8 cellular contexts compared by ENCODE assay signal in the genomic region with DNA sequence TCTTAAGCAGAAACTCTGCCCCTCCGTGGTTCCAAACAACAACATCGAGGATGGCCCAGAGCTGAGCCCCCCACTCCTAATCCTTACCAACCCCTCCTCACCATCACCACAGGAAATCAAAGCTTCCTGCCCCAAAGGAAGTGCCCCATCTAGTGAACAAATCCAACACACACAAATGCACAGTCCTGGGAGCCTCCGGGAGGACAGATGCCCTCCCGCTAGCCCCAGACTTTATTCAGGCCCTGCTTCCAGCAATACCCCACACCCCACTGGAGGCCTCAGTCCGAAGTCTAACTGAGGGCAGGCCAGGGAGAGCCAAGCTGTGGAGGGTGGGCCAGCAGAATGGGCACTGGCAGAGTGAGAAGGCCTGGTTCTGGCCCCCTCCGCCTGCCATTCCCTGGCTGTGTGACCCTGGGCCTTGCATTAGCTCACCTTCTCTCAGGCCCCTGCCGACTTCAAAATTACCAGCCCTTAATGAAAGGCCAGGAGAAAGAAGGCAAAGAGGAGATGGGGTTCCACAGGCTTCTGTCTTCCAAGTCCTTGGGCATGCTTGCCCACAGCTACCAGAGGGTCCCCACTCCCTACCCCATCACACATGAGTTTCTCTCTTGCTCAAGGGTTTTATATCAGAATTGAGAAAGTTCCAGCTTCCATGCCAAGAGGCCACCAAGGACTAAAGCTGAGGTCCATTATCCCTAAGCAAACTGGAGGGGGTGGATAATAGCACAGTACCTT. TPM values are rescaled to one million over a fixed set of nuclear protein-coding genes. Genes with fewer than 3 reads are reported as not detected.
DNase-seq lines count a peak whose midpoint lies in the region; ATAC-seq, FAIRE-seq and TF ChIP-seq lines count a peak whose summit lies in the region.

No MANE protein-coding gene starts in this region.

- H3K9ac ChIP-seq in endothelial cell of umbilical vein (replicated peaks; ENCODE audit: extremely low read depth, insufficient read depth, low read length): peak overlapping the region; percentile 91

- TF ChIP-seq POLR2A in endothelial cell of umbilical vein (IDR thresholded peaks at IDR 0.05; ENCODE audit: low read depth, low read length): no peak
- no peak for TF ChIP-seq POLR2A in ovary (IDR thresholded peaks at IDR 0.05)

- peaks cover 61% of the 10 kb centered on the region for H3K4me1 Mint-ChIP-seq in Calu3 (ENCODE audit: low read depth, unreplicated experiment)

- peaks cover 4 to 7% of the 10 kb centered on the region in 2 experiments for H3K36me3 ChIP-seq in endothelial cell of umbilical vein (ENCODE audit: control insufficient read depth in 2 of 2, extremely low read depth in 1 of 2, insufficient read depth in 2 of 2, low read length in 2 of 2)
- H3K36me3 ChIP-seq in ovary: no peaks in the 10 kb centered on the region

- CTCF ChIA-PET in Calu3 (lab: Charles Lee): interaction anchor here (0.7 to 3.0 kb wide), 3 partner anchors 20 to 765 kb away, joined by 3 to 17 read pairs (median 3); no protein-coding TSS in a partner anchor
- CTCF ChIA-PET in endothelial cell of umbilical vein (lab: Charles Lee): interaction anchor here (0.8 to 7.8 kb wide), 16 partner anchors 9 to 111 kb away, joined by 3 to 246 read pairs (median 4); a partner anchor contains a TSS

- TF ChIP-seq CTCF in Calu3 (IDR thresholded peaks at IDR 0.05; ENCODE audit: unreplicated experiment) (no peak), endothelial cell of umbilical vein (IDR thresholded peaks at IDR 0.05; ENCODE audit: extremely low read depth in 1 of 2, insufficient read depth in 1 of 2, low read depth in 1 of 2, low read length in 2 of 2) (peak; percentile 18 to 25), ovary (IDR thresholded peaks at IDR 0.05) (no peak)

- FAIRE-seq in endothelial cell of umbilical vein (lab: Jason Lieb, UNC): no peak

- no peaks in the 10 kb centered on the region for H3K27me3 Mint-ChIP-seq in Calu3 (ENCODE audit: unreplicated experiment)

- BruUV-seq in Calu3 (replicated peaks; lab: Mats Ljungman, UMichigan) (TSS peak; percentile 47), endothelial cell of umbilical vein (replicated peaks; lab: Mats Ljungman, UMichigan) (TSS peak; percentile 56)

- DNase-seq in Calu3 (no peak), OCI-M1 (lab: John Stamatoyannopoulos, UW) (peak; percentile 30), endothelial cell of umbilical vein (ENCODE audit: low read depth, low spot score) (no peak), ovary (no peak), NCI-H2081 treated with DMSO at 0.1 percent for 48 hours (lab: John Stamatoyannopoulos, UW) (no peak), COR-L47 (lab: John Stamatoyannopoulos, UW) (no peak), SIG-M5 treated with dmso at 0.1 percent for 504 hours (lab: John Stamatoyannopoulos, UW; ENCODE audit: unreplicated experiment) (no peak)

- H3K4me2 ChIP-seq in endothelial cell of umbilical vein (ENCODE audit: insufficient read depth, low read length): peak overlapping the region; percentile 89

- no peaks in the 10 kb centered on the region for H3K9me3 ChIP-seq in endothelial cell of umbilical vein (replicated peaks; ENCODE audit: control insufficient read depth, insufficient read depth, low read length)
- no peaks in the 10 kb centered on the region for H3K9me3 ChIP-seq in ovary

- no peak for TF ChIP-seq EP300 in ovary (IDR thresholded peaks at IDR 0.05)

- 38 to 40% (median 40%) methylated on average over 7 of the region's 7 CpGs for WGBS in ovary, 3 donors

- H3K9me3 Mint-ChIP-seq in Calu3 (ENCODE audit: low read depth, unreplicated experiment): no peaks in the 10 kb centered on the region

- peaks cover 71% of the 10 kb centered on the region for H3K79me2 ChIP-seq in endothelial cell of umbilical vein (ENCODE audit: control insufficient read depth, insufficient read depth, low read length)

- peak overlapping the region; percentile 72 for H3K4me3 Mint-ChIP-seq in Calu3 (ENCODE audit: low read depth, unreplicated experiment)

- H2AFZ ChIP-seq in endothelial cell of umbilical vein (ENCODE audit: low read depth, low read length): no peak overlapping the region

- POLR2A ChIA-PET in endothelial cell of umbilical vein (lab: Charles Lee): interaction anchor here (2.5 to 3.0 kb wide), 2 partner anchors 9 to 16 kb away, joined by 9 to 17 read pairs; no protein-coding TSS in a partner anchor

- no peaks in the 10 kb centered on the region for H4K20me1 ChIP-seq in endothelial cell of umbilical vein (replicated peaks; ENCODE audit: control insufficient read depth, extremely low read depth, insufficient read depth, low read length)

- H3K9me1 ChIP-seq in endothelial cell of umbilical vein (replicated peaks; ENCODE audit: control insufficient read depth, extremely low read depth, insufficient read depth, low read length): no peaks in the 10 kb centered on the region

- peak overlapping the region; percentile 87 for H3K27ac ChIP-seq in endothelial cell of umbilical vein (ENCODE audit: insufficient read depth, low read depth, low read length)
- peak overlapping the region; percentile 93 to 96 for H3K27ac ChIP-seq in ovary

- intact Hi-C loops in Calu3 (cut with micrococcal nuclease; ENCODE audit: unreplicated experiment) (no loop called here), endothelial cell of umbilical vein (cut with micrococcal nuclease) (loop anchor here (1.0 to 5.0 kb wide), 4 partner anchors 9 to 1445 kb away; a partner anchor contains a TSS), ovary (cut with DNase I) (loop anchor here in 1 of 4 donors (10.0 kb wide), 1 partner anchor 733 kb away; no protein-coding TSS in a partner anchor)

- H3K36me3 Mint-ChIP-seq in Calu3 (ENCODE audit: insufficient read depth, unreplicated experiment): peaks cover 31% of the 10 kb centered on the region

- H3K4me1 ChIP-seq in endothelial cell of umbilical vein (ENCODE audit: control insufficient read depth, extremely low read depth, insufficient read depth, low read length): peaks cover 73% of the 10 kb centered on the region
- peaks cover 44% of the 10 kb centered on the region for H3K4me1 ChIP-seq in ovary (ENCODE audit: insufficient read depth)

- H3K27me3 ChIP-seq in endothelial cell of umbilical vein (ENCODE audit: control insufficient read depth in 2 of 2, insufficient read depth in 2 of 2, low read length in 2 of 2): no peaks in the 10 kb centered on the region
- H3K27me3 ChIP-seq in ovary: no peaks in the 10 kb centered on the region

- peak overlapping the region; percentile 1 to 85 (median 79) for H3K4me3 ChIP-seq in endothelial cell of umbilical vein (replicated peaks in 1 of 3; ENCODE audit: insufficient read depth in 1 of 3, low read depth in 1 of 3, low read length in 3 of 3)
- H3K4me3 ChIP-seq in ovary: peak overlapping the region; percentile 81

- dilution Hi-C loops in endothelial cell of umbilical vein (cut with MboI; ENCODE audit: extremely low pct_ligation_motif_present, low sequenced_read_pairs): no loop called here

- ATAC-seq in GM18858 (IDR thresholded peaks at IDR 0.05; ENCODE audit: unreplicated experiment): no peak

- no peak overlapping the region for H3K27ac Mint-ChIP-seq in Calu3 (ENCODE audit: unreplicated experiment)

TF ChIP-seq in endothelial cell of umbilical vein, 7 proteins besides CTCF, POLR2A, EP300 and RAD21 (continues in another document):
- TF ChIP-seq FOS (IDR thresholded peaks at IDR 0.05; ENCODE audit: borderline replicate concordance, insufficient read depth, low read length): no peak
- TF ChIP-seq GATA2 (IDR thresholded peaks at IDR 0.05; ENCODE audit: insufficient read depth, insufficient read length, low read depth, low read length): no peak
- no peak for TF ChIP-seq EZH2 (IDR thresholded peaks at IDR 0.05; ENCODE audit: borderline replicate concordance, low read depth, low read length, severe bottlenecking)
- no peak for TF ChIP-seq POLR2AphosphoS5 (IDR thresholded peaks at IDR 0.05; ENCODE audit: insufficient read depth, low read depth, low read length)

RNA-seq across cellular contexts. Expression of a gene that starts 2.3 kb away (rescaled TPM):
- total RNA-seq in Calu3 (2022) (41.8 and 44.0 TPM in 2 replicates), endothelial cell of umbilical vein (249 and 252 TPM in 2 replicates), ovary (100 to 1,000 TPM in 5 of 7 donors, 10 to 100 TPM in 2; 47.2 to 151 (median 103) TPM)
- polyA plus RNA-seq in endothelial cell of umbilical vein (119 and 122 TPM in 2 replicates), ovary (10 to 100 TPM; 40.1 to 79.4 TPM)
- 101 and 125 TPM in 2 replicates for polyA plus RNA-seq in endothelial cell of umbilical vein (2011; cell fraction: cytosol; rRNA removed)
- 462 and 531 TPM in 2 replicates for polyA plus RNA-seq in endothelial cell of umbilical vein (2011; cell fraction: nucleus; rRNA removed)
- polyA plus RNA-seq in endothelial cell of umbilical vein (2012): 105 and 119 TPM in 2 replicates
- 81.4 and 95.8 TPM in 2 replicates for polyA minus RNA-seq in endothelial cell of umbilical vein
- polyA minus RNA-seq in endothelial cell of umbilical vein (2011; cell fraction: cytosol; rRNA and poly(A)+ RNA removed): 25.6 TPM
- polyA minus RNA-seq in endothelial cell of umbilical vein (2011; cell fraction: nucleus; rRNA and poly(A)+ RNA removed): 127 and 192 TPM in 2 replicates

RNA-seq across cellular contexts. Expression of a gene that starts 44.4 kb away (rescaled TPM):
- total RNA-seq in Calu3 (2022) (17.0 and 17.2 TPM in 2 replicates), endothelial cell of umbilical vein (17.9 and 20.3 TPM in 2 replicates), ovary (100 to 1,000 TPM in 2 of 7 donors, 10 to 100 TPM in 5; 36.7 to 143 (median 98.3) TPM)
- polyA plus RNA-seq in endothelial cell of umbilical vein (17.3 and 19.8 TPM in 2 replicates), ovary (10 to 100 TPM; 24.1 to 41.1 TPM)
- polyA plus RNA-seq in endothelial cell of umbilical vein (2011; cell fraction: cytosol; rRNA removed): 13.0 and 14.1 TPM in 2 replicates
- 21.7 and 24.5 TPM in 2 replicates for polyA plus RNA-seq in endothelial cell of umbilical vein (2011; cell fraction: nucleus; rRNA removed)
- polyA plus RNA-seq in endothelial cell of umbilical vein (2012): 14.7 and 19.3 TPM in 2 replicates
- polyA minus RNA-seq in endothelial cell of umbilical vein: 14.9 and 20.7 TPM in 2 replicates
- 18.2 TPM for polyA minus RNA-seq in endothelial cell of umbilical vein (2011; cell fraction: cytosol; rRNA and poly(A)+ RNA removed)
- 7.0 and 7.5 TPM in 2 replicates for polyA minus RNA-seq in endothelial cell of umbilical vein (2011; cell fraction: nucleus; rRNA and poly(A)+ RNA removed)

RNA-seq across cellular contexts. Expression of a gene that starts 58.8 kb away (rescaled TPM):
- total RNA-seq in Calu3 (2022) (8.2 and 11.0 TPM in 2 replicates), endothelial cell of umbilical vein (53.6 and 55.1 TPM in 2 replicates), ovary (100 to 1,000 TPM in 3 of 7 donors, 10 to 100 TPM in 4; 50.4 to 132 (median 93.5) TPM)
- polyA plus RNA-seq in endothelial cell of umbilical vein (30.8 and 34.5 TPM in 2 replicates), ovary (10 to 100 TPM; 16.9 to 68.4 TPM)
- polyA plus RNA-seq in endothelial cell of umbilical vein (2011; cell fraction: cytosol; rRNA removed): 14.4 and 18.3 TPM in 2 replicates
- polyA plus RNA-seq in endothelial cell of umbilical vein (2011; cell fraction: nucleus; rRNA removed): 171 and 207 TPM in 2 replicates
- polyA plus RNA-seq in endothelial cell of umbilical vein (2012): 29.7 and 38.7 TPM in 2 replicates
- 34.0 and 42.1 TPM in 2 replicates for polyA minus RNA-seq in endothelial cell of umbilical vein
- 3.3 TPM for polyA minus RNA-seq in endothelial cell of umbilical vein (2011; cell fraction: cytosol; rRNA and poly(A)+ RNA removed)
- 57.3 and 65.6 TPM in 2 replicates for polyA minus RNA-seq in endothelial cell of umbilical vein (2011; cell fraction: nucleus; rRNA and poly(A)+ RNA removed)

Comparison
In these comparisons a context has a peak if more than half of its experiments do, and no peak if none do; other contexts are left out.
1. CTCF ChIP-seq: peak in endothelial cell of umbilical vein (2 of 2); none in Calu3 (single experiment) and ovary (0 of 3).